17 cellular contexts compared by ENCODE assay signal in genomic region chr3:58769065-58769464, GRCh38.
A peak's percentile ranks its signal among the peaks of the same experiment; 100 is the strongest.
DNase-seq lines count a peak whose midpoint lies in the region; ATAC-seq and TF ChIP-seq lines count a peak whose summit lies in the region.
"Had no signal": no experiment of that assay in that cellular context is flagged by ENCODE, and none has a peak within 500 bp of the region (broad histone marks: within the 10 kb centered on the region; RNA-seq: fewer than 3 reads in every experiment).

No MANE protein-coding gene starts in this region.

- DNase-seq in RPMI7951 (ENCODE audit: low read depth) = peak; percentile 3
- DNase-seq in left colon = no peak
- DNase-seq in heart right ventricle = no peak
- DNase-seq in stimulated activated CD4-positive, alpha-beta T cell treated with anti-CD3 and anti-CD28 coated beads, Interleukin-15, amount 100 ng/mL, for 24 hours = no peak
- DNase-seq: 8988T; ACHN; BE2C; C1 segment of cervical spinal cord; Caco-2; Calu3; CD4-positive, alpha-beta memory T cell; CD4-positive, CD25-positive, alpha-beta regulatory T cell; CD8-positive, alpha-beta memory T cell; DMS79 treated with DMSO at 0.1 percent for 48 hours; GF-D8 had no signal

- H3K4me1 ChIP-seq in heart right ventricle = no peaks in the 10 kb centered on the region
- H3K4me1 ChIP-seq: BE2C, BLaER1, Caco-2 had no signal

- H3K4me3 ChIP-seq in heart right ventricle = no peak overlapping the region
- H3K4me3 ChIP-seq: BLaER1 had no signal

- no peak overlapping the region for H3K27ac ChIP-seq in heart right ventricle
- H3K27ac ChIP-seq: BLaER1 had no signal

- H3K36me3 ChIP-seq in heart right ventricle = no peaks in the 10 kb centered on the region
- H3K36me3 ChIP-seq: BE2C had no signal

- no peak for TF ChIP-seq CTCF in heart right ventricle (IDR thresholded peaks at IDR 0.05)

- 55 to 59% methylated on average over 4 of the region's 4 CpGs for WGBS in heart right ventricle, 2 donors

- peaks cover 0 to 11% (median 0%) of the 10 kb centered on the region in 7 donors for H3K27me3 ChIP-seq in heart right ventricle
- H3K27me3 ChIP-seq: BE2C, BLaER1 had no signal

- ATAC-seq in left colon (peak; percentile 57), heart right ventricle (no peak), HG02678 (IDR thresholded peaks at IDR 0.05; ENCODE audit: unreplicated experiment) (no peak)

- peaks cover 0 to 10% (median 0%) of the 10 kb centered on the region in 11 donors for H3K9me3 ChIP-seq in heart right ventricle
- H3K9me3 ChIP-seq: BE2C, Caco-2 had no signal

- intact Hi-C loops in left colon (cut with DNase I, micrococcal nuclease) (no loop called here), heart right ventricle (cut with DNase I) (no loop called here)
